Comparison of ENCODE assay signal across 31 cellular contexts in the genomic region with DNA sequence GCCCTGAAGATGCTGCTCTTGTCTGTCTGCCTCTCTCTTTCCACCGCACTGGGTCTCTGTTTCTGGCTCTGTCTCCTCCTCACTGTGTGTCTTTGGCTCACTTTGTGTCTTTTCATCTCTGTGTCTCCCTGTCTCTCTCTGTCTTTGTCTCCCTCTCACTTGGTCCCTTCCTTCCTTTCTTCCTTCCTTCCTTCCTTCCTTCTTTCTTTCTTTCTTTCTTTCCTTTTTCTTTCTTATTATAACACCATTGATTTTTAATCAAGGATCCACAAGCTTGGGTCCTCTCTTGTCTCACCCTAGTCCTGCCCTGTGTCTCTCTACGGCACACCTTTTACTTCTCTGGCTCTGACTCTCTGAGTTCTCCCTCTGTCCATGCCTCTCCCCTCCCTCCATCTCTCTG. TPM values are rescaled to one million over a fixed set of nuclear protein-coding genes. Genes with fewer than 3 reads are reported as not detected.
"Had no signal": no experiment of that assay in that cellular context is flagged by ENCODE, and none has a peak within 500 bp of the region (broad histone marks: within the 10 kb centered on the region; RNA-seq: fewer than 3 reads in every experiment).

No MANE protein-coding gene starts in this region.

- H3K4me3 Mint-ChIP-seq: dendritic cell treated with granulocyte-macrophage colony-stimulating factor and Interleukin-4, amounts not matched to agents 40 ng/mL and 50 ng/mL, for 4 days; effector memory CD8-positive, alpha-beta T cell; endodermal cell; naive thymus-derived CD4-positive, alpha-beta T cell had no signal

- ATAC-seq: effector memory CD8-positive, alpha-beta T cell; esophagus mucosa; gastrocnemius medialis; heart right ventricle; left cardiac atrium; left lung; left ventricle myocardium superior; lower lobe of right lung; naive thymus-derived CD4-positive, alpha-beta T cell had no signal

- H3K4me1 ChIP-seq: colonic mucosa, esophagus squamous epithelium, gastrocnemius medialis, heart right ventricle, left lung, lower lobe of right lung had no signal

- H3K27ac Mint-ChIP-seq: dendritic cell treated with granulocyte-macrophage colony-stimulating factor and Interleukin-4, amounts not matched to agents 40 ng/mL and 50 ng/mL, for 4 days; effector memory CD8-positive, alpha-beta T cell; endodermal cell; naive thymus-derived CD4-positive, alpha-beta T cell had no signal

- H3K9me3 ChIP-seq: colonic mucosa, esophagus squamous epithelium, gastrocnemius medialis, heart right ventricle, left lung, lower lobe of right lung had no signal

- H3K27ac ChIP-seq: colonic mucosa, epithelial cell of prostate, esophagus squamous epithelium, gastrocnemius medialis, heart right ventricle, left lung, lower lobe of right lung had no signal

- H3K4me3 ChIP-seq: colonic mucosa, esophagus squamous epithelium, gastrocnemius medialis, heart right ventricle, left lung, lower lobe of right lung had no signal

- H3K36me3 Mint-ChIP-seq: naive thymus-derived CD4-positive, alpha-beta T cell had no signal

- H3K4me1 Mint-ChIP-seq: endodermal cell had no signal

- H3K9me3 Mint-ChIP-seq: dendritic cell treated with granulocyte-macrophage colony-stimulating factor and Interleukin-4, amounts not matched to agents 40 ng/mL and 50 ng/mL, for 4 days; effector memory CD8-positive, alpha-beta T cell; naive thymus-derived CD4-positive, alpha-beta T cell had no signal

- H3K36me3 ChIP-seq: colonic mucosa, esophagus squamous epithelium, gastrocnemius medialis, heart right ventricle, left lung, lower lobe of right lung had no signal

- DNase-seq: colonic mucosa; cortex of kidney; effector CD8-positive, alpha-beta T cell; effector memory CD8-positive, alpha-beta T cell; endodermal cell; erythroblast; esophagus squamous epithelium; foreskin fibroblast; foreskin melanocyte; gastrocnemius medialis; glutamatergic neuron; head of caudate nucleus; heart right ventricle; hippocampal formation; left cardiac atrium; left lung; left ventricle myocardium superior; lower lobe of right lung; mesendoderm; midbrain; naive thymus-derived CD4-positive, alpha-beta T cell had no signal

- H3K27me3 ChIP-seq: colonic mucosa, gastrocnemius medialis had no signal

RNA-seq across cellular contexts. Expression of a gene that starts 14.3 kb away (rescaled TPM):
- total RNA-seq: mononuclear cell; mucosa of gallbladder; naive thymus-derived CD4-positive, alpha-beta T cell had no signal
- polyA plus RNA-seq: naive thymus-derived CD4-positive, alpha-beta T cell had no signal

RNA-seq across cellular contexts. Expression of a gene that starts 46.9 kb away (rescaled TPM):
- total RNA-seq: dermis microvascular lymphatic vessel endothelial cell, gastrocnemius medialis, glomerular endothelial cell, heart right ventricle, kidney epithelial cell, left cardiac atrium, left lung, left ventricle myocardium superior, lower lobe of right lung, lung microvascular endothelial cell, mucosa of gallbladder had no signal
- polyA plus RNA-seq: heart right ventricle; keratinocyte; naive thymus-derived CD4-positive, alpha-beta T cell had no signal
